ENCODE assay signal across 9 cellular contexts in the genomic region with DNA sequence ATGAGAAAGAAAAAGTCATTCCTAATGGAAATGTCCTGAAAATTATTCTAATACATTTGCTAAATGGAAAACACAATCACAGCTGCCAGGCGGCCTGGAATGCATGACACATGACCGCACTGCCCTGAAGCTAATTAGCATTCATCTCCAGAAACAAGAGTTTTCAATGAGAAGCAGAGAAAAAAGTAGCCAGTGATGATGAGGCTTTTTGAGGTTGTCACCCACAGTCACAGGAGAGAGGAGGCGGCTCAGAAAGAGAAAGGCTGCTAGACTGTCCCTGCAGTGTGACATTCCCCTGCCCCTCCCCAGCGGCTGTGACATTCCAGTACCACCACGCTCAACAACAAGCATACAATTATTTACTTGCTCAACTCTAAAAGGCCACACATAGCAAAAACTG.
DNase-seq lines count a peak whose midpoint lies in the region; ATAC-seq and TF ChIP-seq lines count a peak whose summit lies in the region.
"Had no signal": no experiment of that assay in that cellular context is flagged by ENCODE, and none has a peak within 500 bp of the region (broad histone marks: within the 10 kb centered on the region; RNA-seq: fewer than 3 reads in every experiment).

No MANE protein-coding gene starts in this region.

- 37% methylated on average over 5 of the region's 5 CpGs for WGBS in suprapubic skin

- DNase-seq in Right ventricle myocardium inferior (ENCODE audit: missing footprints), result no peak
- DNase-seq in cardiac septum (ENCODE audit: low spot score), result no peak
- peak; percentile 88 for DNase-seq in astrocyte of the hippocampus (ENCODE audit: low read depth, low spot score)
- peak; percentile 76 for DNase-seq in kidney tubule cell (ENCODE audit: low spot score)
- DNase-seq in suprapubic skin (ENCODE audit: low spot score in 2 of 2), result no peak
- no peak for DNase-seq in SKM-1 treated with dmso at 0.1 percent for 144 hours (lab: John Stamatoyannopoulos, UW; ENCODE audit: unreplicated experiment)
- no peak for DNase-seq in NCI-H2196 treated with DMSO at 0.1 percent for 48 hours (lab: John Stamatoyannopoulos, UW; ENCODE audit: unreplicated experiment)
- DNase-seq: upper lobe of left lung had no signal

- H3K4me1 ChIP-seq in suprapubic skin, result peaks cover 10% of the 10 kb centered on the region

- no peaks in the 10 kb centered on the region for H3K27me3 ChIP-seq in suprapubic skin
- H3K27me3 ChIP-seq: upper lobe of left lung had no signal

- peaks cover 25% of the 10 kb centered on the region for H3K36me3 ChIP-seq in suprapubic skin
- H3K36me3 ChIP-seq: upper lobe of left lung had no signal

- TF ChIP-seq EP300 in suprapubic skin (IDR thresholded peaks at IDR 0.05), result no peak

- H3K4me3 ChIP-seq in suprapubic skin, result peak overlapping the region; percentile 12

- H3K9me3 ChIP-seq in suprapubic skin, result peaks cover 10% of the 10 kb centered on the region

- intact Hi-C loops in Right ventricle myocardium inferior (cut with DNase I) (no loop called here), cardiac septum (cut with DNase I) (no loop called here)

- no peak for TF ChIP-seq CTCF in suprapubic skin (IDR thresholded peaks at IDR 0.05)

- no peak for TF ChIP-seq POLR2A in suprapubic skin (IDR thresholded peaks at IDR 0.05)

- no peak overlapping the region for H3K27ac ChIP-seq in suprapubic skin

- ATAC-seq in Right ventricle myocardium inferior (peak; percentile 20), HG02970 (IDR thresholded peaks at IDR 0.05; ENCODE audit: low FRiP score, unreplicated experiment) (no peak)

Comparison
In these comparisons a context has a peak if more than half of its experiments do, and no peak if none do; other contexts are left out.
1. DNase-seq: peak in astrocyte of the hippocampus (single experiment) and kidney tubule cell (single experiment); none in Right ventricle myocardium inferior (single experiment), cardiac septum (single experiment), suprapubic skin (0 of 2), SKM-1 treated with dmso at 0.1 percent for 144 hours (single experiment) and NCI-H2196 treated with DMSO at 0.1 percent for 48 hours (single experiment).